In the genomic region with DNA sequence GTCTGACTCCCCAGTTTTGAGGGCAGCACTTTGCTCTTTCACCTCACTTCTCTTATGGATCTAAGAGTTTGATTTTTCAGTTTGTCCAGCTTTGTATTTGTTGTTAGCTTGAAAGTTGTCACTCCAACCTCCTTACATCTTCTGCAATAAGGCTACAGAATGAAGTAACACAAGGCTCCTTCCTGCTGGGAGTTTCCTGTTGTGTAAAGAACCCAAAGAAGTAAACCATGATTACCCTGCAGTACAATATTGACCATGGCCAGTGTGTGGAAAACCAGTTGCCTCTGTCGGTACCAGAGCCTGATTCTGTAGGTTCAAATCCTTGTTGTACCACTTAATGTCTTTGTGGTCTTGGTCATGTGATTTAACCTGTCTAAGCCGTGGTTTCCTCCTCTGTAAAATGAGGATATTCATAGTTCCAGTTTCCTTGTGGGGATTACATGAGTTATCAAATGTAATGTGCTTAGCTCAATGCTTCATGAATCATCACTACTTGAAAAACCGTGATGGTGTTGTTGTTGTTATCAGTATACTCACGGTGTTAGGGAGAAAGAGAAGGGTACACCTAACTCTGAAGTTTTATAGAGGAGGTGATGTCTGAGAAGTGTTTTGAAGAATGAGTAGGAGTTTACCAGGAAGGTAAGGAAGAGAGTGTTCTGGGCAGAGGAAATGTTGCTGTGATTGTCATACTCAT, we compare ENCODE assay signal across 1 cellular context.
TF ChIP-seq lines count a peak whose summit lies in the region.

No MANE protein-coding gene starts in this region.

TF ChIP-seq in HEK293, 187 proteins besides CTCF, POLR2A, EP300 and RAD21 (continued from another document):
- TF ChIP-seq ZBTB49 (tag by site-specific recombination; IDR thresholded peaks at IDR 0.05; ENCODE audit: low read depth) (no peak), ZNF114 (tag by site-specific recombination; IDR thresholded peaks at IDR 0.05) (no peak), ZNF148 (tag by site-specific recombination; IDR thresholded peaks at IDR 0.05; ENCODE audit: borderline replicate concordance) (no peak)
